9 cellular contexts compared by ENCODE assay signal in genomic region chr11:36376888-36377758, GRCh38.
DNase-seq lines count a peak whose midpoint lies in the region; ATAC-seq, FAIRE-seq and TF ChIP-seq lines count a peak whose summit lies in the region.
"Had no signal": no experiment of that assay in that cellular context is flagged by ENCODE, and none has a peak within 500 bp of the region (broad histone marks: within the 10 kb centered on the region; RNA-seq: fewer than 3 reads in every experiment).

No MANE protein-coding gene starts in this region.

- no peak overlapping the region for H3K4ac ChIP-seq in H1 (replicated peaks; ENCODE audit: insufficient read length, low read depth, low read length)

- TF ChIP-seq CTCF in KMS-11 (conservative IDR thresholded peaks at IDR 0.05; ENCODE audit: low read depth, low read length) (peak; percentile 85), H1 (IDR thresholded peaks at IDR 0.05; ENCODE audit: control extremely low read depth in 1 of 3, insufficient read depth in 1 of 3, low read depth in 1 of 3, low read length in 3 of 3) (peak; percentile 56 to 58 (median 57))

- peak overlapping the region; percentile 95 for H2AFZ ChIP-seq in KMS-11 (ENCODE audit: low read depth)
- peak overlapping the region; percentile 53 for H2AFZ ChIP-seq in H1 (ENCODE audit: low read length)

- peak overlapping the region; percentile 94 for H3K4me2 ChIP-seq in KMS-11
- peak overlapping the region; percentile 93 to 97 for H3K4me2 ChIP-seq in H1 (ENCODE audit: insufficient read depth in 1 of 2, low read depth in 2 of 2, low read length in 2 of 2)

- H3K9ac ChIP-seq in KMS-11 (peak overlapping the region; percentile 81), H1 (replicated peaks in 1 of 4; ENCODE audit: extremely low read depth in 1 of 4, low read depth in 3 of 4, low read length in 3 of 4) (peak overlapping the region in 3 of 4 experiments; percentile 13 to 50 (median 39); a peak in 4 of 7 replicates)

- peak overlapping the region; percentile 47 for H3K56ac ChIP-seq in H1 (replicated peaks; ENCODE audit: insufficient read length, low read depth, low read length)

- TF ChIP-seq EP300 in H1 (IDR thresholded peaks at IDR 0.05; ENCODE audit: borderline replicate concordance in 1 of 2, low read depth in 2 of 2, low read length in 2 of 2): no peak

- CTCF ChIA-PET in activated CD4-positive, alpha-beta T cell treated with anti-CD3 and anti-CD28 coated beads for 36 hours (lab: Charles Lee): interaction anchor here (0.6 to 2.2 kb wide), 12 partner anchors 12 to 111 kb away, joined by 3 to 10 read pairs (median 4); no protein-coding TSS in a partner anchor
- CTCF ChIA-PET in H1 (lab: Charles Lee; ENCODE audit: partially characterized antibody): interaction anchor here (0.6 to 4.4 kb wide), 30 partner anchors 8 to 131 kb away, joined by 3 to 33 read pairs (median 3); no protein-coding TSS in a partner anchor

- no peak overlapping the region for H4K5ac ChIP-seq in H1 (ENCODE audit: insufficient read length, low read depth, low read length)

- peak; percentile 74 for ATAC-seq in activated CD4-positive, alpha-beta T cell treated with anti-CD3 and anti-CD28 coated beads for 36 hours
- ATAC-seq in stimulated activated memory B cell treated with anti-CD40 and anti-IgM and Interleukin-4, amounts not matched to agents 10 μg/mL and 1 μg/mL and 100 μg/mL, for 72 hours: peak; percentile 75
- ATAC-seq in GM21381 (IDR thresholded peaks at IDR 0.05; ENCODE audit: unreplicated experiment): no peak

- peaks cover 33% of the 10 kb centered on the region for H3K4me1 Mint-ChIP-seq in activated CD4-positive, alpha-beta T cell treated with anti-CD3 and anti-CD28 coated beads for 36 hours
- peaks cover 32% of the 10 kb centered on the region for H3K4me1 Mint-ChIP-seq in stimulated activated memory B cell treated with anti-CD40 and anti-IgM and Interleukin-4, amounts not matched to agents 10 μg/mL and 1 μg/mL and 100 μg/mL, for 72 hours

- H3K27ac ChIP-seq in KMS-11 (peak overlapping the region; percentile 82), H1 (ENCODE audit: low read depth, low read length) (no peak overlapping the region), mesodermal cell (ENCODE audit: low read depth, low read length, severe bottlenecking) (no peak overlapping the region)

- no peak overlapping the region for H2BK5ac ChIP-seq in H1 (ENCODE audit: low read depth, low read length)

- DNase-seq in activated CD4-positive, alpha-beta T cell treated with anti-CD3 and anti-CD28 coated beads for 36 hours: peak; percentile 79
- no peak for DNase-seq in activated CD4-positive, alpha-beta T cell treated with anti-CD3 and anti-CD28 coated beads for 1 hour
- DNase-seq in activated CD4-positive, alpha-beta T cell treated with anti-CD3 and anti-CD28 coated beads, Interleukin-2, amount 50 U/mL, for 24 hours (ENCODE audit: low read depth in 1 of 2, low spot score in 1 of 2): peak; percentile 8 to 21
- DNase-seq in H1 (ENCODE audit: low read depth in 1 of 2, low spot score in 2 of 2): peak; percentile 56 to 86

- WGBS in H1 (ENCODE audit: extremely low coverage in 1 of 2, insufficient coverage in 1 of 2, insufficient read length in 1 of 2, insufficient replicate concordance in 2 of 2, low coverage in 1 of 2, low lambda C conversion rate in 2 of 2, missing lambda C conversion rate in 1 of 2), 2 experiments: 1% methylated on average over 68 of the region's 68 CpGs; no CpG with 5 or more reads in 1 of the 2 experiments
- WGBS in mesodermal cell (ENCODE audit: insufficient coverage in 2 of 2), 2 experiments: 1 to 2% methylated on average over 50 to 61 of the region's 68 CpGs

- peak overlapping the region; percentile 48; the same call in 1 of the 2 replicates for H3K18ac ChIP-seq in H1 (ENCODE audit: extremely low read depth, low read length)

- H3K79me2 ChIP-seq in KMS-11 (ENCODE audit: insufficient read depth, low read depth): peaks cover 13% of the 10 kb centered on the region; the same call in 1 of the 2 replicates
- no peaks in the 10 kb centered on the region for H3K79me2 ChIP-seq in H1 (ENCODE audit: control insufficient read depth in 1 of 2, insufficient read depth in 2 of 2, low read length in 2 of 2)

- peak overlapping the region; percentile 84 for H3K27ac Mint-ChIP-seq in activated CD4-positive, alpha-beta T cell treated with anti-CD3 and anti-CD28 coated beads for 36 hours
- peak overlapping the region; percentile 77 for H3K27ac Mint-ChIP-seq in stimulated activated memory B cell treated with anti-CD40 and anti-IgM and Interleukin-4, amounts not matched to agents 10 μg/mL and 1 μg/mL and 100 μg/mL, for 72 hours

- H3K27me3 Mint-ChIP-seq in activated CD4-positive, alpha-beta T cell treated with anti-CD3 and anti-CD28 coated beads for 36 hours: peaks cover 38% of the 10 kb centered on the region
- peaks cover 48% of the 10 kb centered on the region for H3K27me3 Mint-ChIP-seq in stimulated activated memory B cell treated with anti-CD40 and anti-IgM and Interleukin-4, amounts not matched to agents 10 μg/mL and 1 μg/mL and 100 μg/mL, for 72 hours

- no peak overlapping the region for H2BK120ac ChIP-seq in H1 (replicated peaks; ENCODE audit: low read depth, low read length)

- no peaks in the 10 kb centered on the region for H3K9me3 ChIP-seq in H1 (ENCODE audit: insufficient read depth in 2 of 2, low read depth in 1 of 2, low read length in 1 of 2)
- H3K9me3 ChIP-seq in mesodermal cell (ENCODE audit: control insufficient read depth, low read length): no peaks in the 10 kb centered on the region

- no peak overlapping the region for H2AK5ac ChIP-seq in H1 (ENCODE audit: low read depth, low read length)

- H3K23me2 ChIP-seq in H1 (ENCODE audit: low read depth, low read length): peaks cover 10% of the 10 kb centered on the region

- H3K36me3 ChIP-seq in KMS-11 (ENCODE audit: insufficient read depth) (no peaks in the 10 kb centered on the region), H1 (ENCODE audit: control insufficient read depth in 2 of 4, insufficient read depth in 4 of 4, low read length in 3 of 4) (no peaks in the 10 kb centered on the region), mesodermal cell (ENCODE audit: control insufficient read depth, insufficient read depth, low read length) (peaks cover 40% of the 10 kb centered on the region)

- H3K14ac ChIP-seq in H1 (ENCODE audit: insufficient read length): no peak overlapping the region

- H2BK20ac ChIP-seq in H1 (ENCODE audit: low read length): no peak overlapping the region

- FAIRE-seq in H1 (lab: Jason Lieb, UNC): no peak
- FAIRE-seq: GM18507 had no signal

- H2BK15ac ChIP-seq in H1 (ENCODE audit: low read length): 0 out of 2 replicates have a peak overlapping the region, but pooled peaks have one; percentile 46

- no peaks in the 10 kb centered on the region for H3K9me3 Mint-ChIP-seq in activated CD4-positive, alpha-beta T cell treated with anti-CD3 and anti-CD28 coated beads for 36 hours (ENCODE audit: low read depth)
- H3K9me3 Mint-ChIP-seq in stimulated activated memory B cell treated with anti-CD40 and anti-IgM and Interleukin-4, amounts not matched to agents 10 μg/mL and 1 μg/mL and 100 μg/mL, for 72 hours: no peaks in the 10 kb centered on the region

- H3K4me3 ChIP-seq in KMS-11 (IDR thresholded peaks at IDR 0.05; ENCODE audit: insufficient read depth, low read depth, low read length) (no peak overlapping the region), H1 (ENCODE audit: extremely low read depth in 1 of 4, insufficient read depth in 2 of 4, low read depth in 3 of 4, low read length in 4 of 4) (peak overlapping the region; percentile 81 to 98 (median 84)), mesodermal cell (ENCODE audit: extremely low read depth, insufficient read depth, low read length, poor library complexity, severe bottlenecking) (peak overlapping the region; percentile 82)

- H3K4me1 ChIP-seq in KMS-11 (ENCODE audit: low read depth, poor library complexity, severe bottlenecking): peaks cover 30% of the 10 kb centered on the region
- H3K4me1 ChIP-seq in H1 (replicated peaks in 1 of 4; ENCODE audit: control insufficient read depth in 3 of 4, insufficient read depth in 4 of 4, low read length in 3 of 4): peaks cover 0 to 3% (median 1%) of the 10 kb centered on the region in 4 experiments; a peak in 1 of 7 replicates
- H3K4me1 ChIP-seq in mesodermal cell (ENCODE audit: control insufficient read depth, insufficient read depth, low read length, poor library complexity, severe bottlenecking): peaks cover 6% of the 10 kb centered on the region

- peak overlapping the region; percentile 68; the same call in 1 of the 2 replicates for H2BK12ac ChIP-seq in H1 (ENCODE audit: low read depth, low read length)

- H3K23ac ChIP-seq in H1 (ENCODE audit: insufficient read length): no peak overlapping the region

- TF ChIP-seq RAD21 in H1 (IDR thresholded peaks at IDR 0.05 in 1 of 2, conservative IDR thresholded peaks at IDR 0.05 in 1 of 2; ENCODE audit: low read depth in 2 of 2, low read length in 2 of 2): peak; percentile 26 to 47

- H4K20me1 ChIP-seq in KMS-11 (ENCODE audit: insufficient read depth) (no peaks in the 10 kb centered on the region), H1 (replicated peaks in 1 of 2; ENCODE audit: control insufficient read depth in 1 of 2, insufficient read depth in 2 of 2, low read length in 2 of 2) (peaks cover 0 to 3% of the 10 kb centered on the region in 2 experiments)

- peak overlapping the region; percentile 76; the same call in 1 of the 2 replicates for H4K8ac ChIP-seq in H1 (ENCODE audit: extremely low read depth, insufficient read depth, low read length)

- H4K91ac ChIP-seq in H1 (replicated peaks; ENCODE audit: insufficient read length, low read length): no peak overlapping the region

- H3K27me3 ChIP-seq in KMS-11 (ENCODE audit: insufficient read depth, low read depth) (no peaks in the 10 kb centered on the region), H1 (replicated peaks in 1 of 4; ENCODE audit: control insufficient read depth in 3 of 4, extremely low read depth in 1 of 4, insufficient read depth in 3 of 4, low read length in 3 of 4) (peaks cover 4 to 23% (median 17%) of the 10 kb centered on the region in 4 experiments)

- intact Hi-C loops in activated CD4-positive, alpha-beta T cell treated with anti-CD3 and anti-CD28 coated beads for 36 hours (cut with DNase I, micrococcal nuclease): loop anchor here (1.0 to 5.0 kb wide), 9 partner anchors 14 to 115 kb away; partner anchors contain the start of gene COMMD9 (in 1 of the 2)

- H3K79me1 ChIP-seq in H1 (ENCODE audit: low read depth, low read length): no peaks in the 10 kb centered on the region

- peak in 1 of 2 experiments; percentile 18; a peak in 1 of 3 replicates for TF ChIP-seq POLR2A in H1 (IDR thresholded peaks at IDR 0.05; ENCODE audit: control extremely low read depth in 1 of 2, low read depth in 2 of 2, low read length in 2 of 2)

- peak overlapping the region; percentile 92 for H3K4me3 Mint-ChIP-seq in activated CD4-positive, alpha-beta T cell treated with anti-CD3 and anti-CD28 coated beads for 36 hours
- H3K4me3 Mint-ChIP-seq in stimulated activated memory B cell treated with anti-CD40 and anti-IgM and Interleukin-4, amounts not matched to agents 10 μg/mL and 1 μg/mL and 100 μg/mL, for 72 hours: peak overlapping the region; percentile 79

- H3K36me3 Mint-ChIP-seq in activated CD4-positive, alpha-beta T cell treated with anti-CD3 and anti-CD28 coated beads for 36 hours (ENCODE audit: low read depth): peaks cover 33% of the 10 kb centered on the region
- no peaks in the 10 kb centered on the region for H3K36me3 Mint-ChIP-seq in stimulated activated memory B cell treated with anti-CD40 and anti-IgM and Interleukin-4, amounts not matched to agents 10 μg/mL and 1 μg/mL and 100 μg/mL, for 72 hours

- POLR2A ChIA-PET in activated CD4-positive, alpha-beta T cell treated with anti-CD3 and anti-CD28 coated beads for 36 hours (lab: Charles Lee): interaction anchor here (0.9 to 1.0 kb wide), 2 partner anchors 24 to 132 kb away, joined by 4 read pairs; no protein-coding TSS in a partner anchor
- POLR2A ChIA-PET in H1 (lab: Charles Lee; ENCODE audit: partially characterized antibody): interaction anchor here (1.1 to 2.6 kb wide), 3 partner anchors 12 to 136 kb away, joined by 4 to 17 read pairs (median 4); no protein-coding TSS in a partner anchor
